Comparison of ENCODE assay signal across 33 cellular contexts in genomic region chr11:91742155-91742554, GRCh38.
"Had no signal": no experiment of that assay in that cellular context is flagged by ENCODE, and none has a peak within 500 bp of the region (broad histone marks: within the 10 kb centered on the region; RNA-seq: fewer than 3 reads in every experiment).

No MANE protein-coding gene starts in this region.

- ATAC-seq: gastrocnemius medialis; left ventricle myocardium superior; naive thymus-derived CD4-positive, alpha-beta T cell; stimulated activated naive CD8-positive, alpha-beta T cell treated with anti-CD3 and anti-CD28 coated beads, Interleukin-15, Interleukin-2, amounts not matched to agents 100 U/mL and 50 U/mL, for 24 hours had no signal

- H3K27ac Mint-ChIP-seq: activated CD4-positive, alpha-beta memory T cell treated with anti-CD3 and anti-CD28 coated beads for 36 hours; activated CD4-positive, alpha-beta T cell treated with anti-CD3 and anti-CD28 coated beads, Interleukin-2, amount 10 ng/mL, durations not matched to agents 24 days and 14 days; activated naive CD4-positive, alpha-beta T cell treated with anti-CD3 and anti-CD28 coated beads for 36 hours; activated naive CD8-positive, alpha-beta T cell treated with anti-CD3 and anti-CD28 coated beads for 36 hours; activated T-helper 1 cell treated with anti-CD3 and anti-CD28 coated beads, Interleukin-12 subunit alpha, Interleukin-12 subunit beta, Interleukin-2, Interleukin-4 antibody, amounts not matched to agents 30 ng/mL and 10 ng/mL and 1 ng/mL, durations not matched to agents 14 hours and 24 hours and 36 hours; brain; naive thymus-derived CD4-positive, alpha-beta T cell; T-helper 1 cell treated with Interleukin-12 subunit alpha and Interleukin-12 subunit beta and Interleukin-4 antibody, amounts not matched to agents 30 μg/mL and 1 μg/mL, for 36 hours had no signal

- H3K4me1 ChIP-seq: adrenal gland, colonic mucosa, gastrocnemius medialis, prostate gland, vagina had no signal

- DNase-seq: activated CD4-positive, alpha-beta memory T cell treated with anti-CD3 and anti-CD28 coated beads for 36 hours; activated CD4-positive, alpha-beta T cell treated with anti-CD3 and anti-CD28 coated beads, Interleukin-2, amount 10 ng/mL, durations not matched to agents 24 days and 14 days; activated CD4-positive, CD25-positive, alpha-beta regulatory T cell treated with anti-CD3 and anti-CD28 coated beads, Interleukin-2, amount 50 U/mL, for 72 hours; activated CD8-positive, alpha-beta memory T cell treated with anti-CD3 and anti-CD28 coated beads, Interleukin-2, amount 50 U/mL, for 4 hours; activated effector memory CD4-positive, alpha-beta T cell treated with anti-CD3 and anti-CD28 coated beads, Interleukin-2, amount 50 U/mL, for 16 hours; activated naive CD4-positive, alpha-beta T cell treated with anti-CD3 and anti-CD28 coated beads for 36 hours; activated naive CD8-positive, alpha-beta T cell treated with anti-CD3 and anti-CD28 coated beads for 36 hours; activated T-cell treated with anti-CD3 and anti-CD28 coated beads, Interleukin-2, amount 50 U/mL, for 1 hour; adrenal gland; aorta; cerebellar nuclear complex; colonic mucosa; effector memory CD4-positive, alpha-beta T cell; erythroblast; gastrocnemius medialis; glutamatergic neuron; left ventricle myocardium superior; midbrain; naive thymus-derived CD4-positive, alpha-beta T cell; ovary; stimulated activated CD4-positive, alpha-beta T cell treated with anti-CD3 and anti-CD28 coated beads, Interleukin-15, amount 100 ng/mL, for 24 hours; stimulated activated CD4-positive, alpha-beta T cell treated with anti-CD3 and anti-CD28 coated beads, Interleukin-2, amount 100 ng/mL, for 24 hours; stimulated activated naive CD8-positive, alpha-beta T cell treated with anti-CD3 and anti-CD28 coated beads, Interleukin-15, Interleukin-2, amounts not matched to agents 100 U/mL and 50 U/mL, for 24 hours; T-helper 9 cell; trophoblast cell; WERI-Rb-1 had no signal

- H3K4me1 Mint-ChIP-seq: activated CD4-positive, alpha-beta T cell treated with anti-CD3 and anti-CD28 coated beads, Interleukin-2, amount 10 ng/mL, durations not matched to agents 24 days and 14 days; activated naive CD8-positive, alpha-beta T cell treated with anti-CD3 and anti-CD28 coated beads for 36 hours; brain; naive thymus-derived CD4-positive, alpha-beta T cell had no signal

- H3K27me3 ChIP-seq: adrenal gland, cardiac muscle cell, colonic mucosa, gastrocnemius medialis, ovary, vagina had no signal

- H3K4me3 Mint-ChIP-seq: activated CD4-positive, alpha-beta memory T cell treated with anti-CD3 and anti-CD28 coated beads for 36 hours; activated CD4-positive, alpha-beta T cell treated with anti-CD3 and anti-CD28 coated beads, Interleukin-2, amount 10 ng/mL, durations not matched to agents 24 days and 14 days; activated naive CD4-positive, alpha-beta T cell treated with anti-CD3 and anti-CD28 coated beads for 36 hours; activated naive CD8-positive, alpha-beta T cell treated with anti-CD3 and anti-CD28 coated beads for 36 hours; activated T-helper 1 cell treated with anti-CD3 and anti-CD28 coated beads, Interleukin-12 subunit alpha, Interleukin-12 subunit beta, Interleukin-2, Interleukin-4 antibody, amounts not matched to agents 30 ng/mL and 10 ng/mL and 1 ng/mL, durations not matched to agents 14 hours and 24 hours and 36 hours; brain; naive thymus-derived CD4-positive, alpha-beta T cell; T-helper 1 cell treated with Interleukin-12 subunit alpha and Interleukin-12 subunit beta and Interleukin-4 antibody, amounts not matched to agents 30 μg/mL and 1 μg/mL, for 36 hours had no signal

- H3K36me3 Mint-ChIP-seq: activated CD4-positive, alpha-beta memory T cell treated with anti-CD3 and anti-CD28 coated beads for 36 hours; activated naive CD8-positive, alpha-beta T cell treated with anti-CD3 and anti-CD28 coated beads for 36 hours; brain; naive thymus-derived CD4-positive, alpha-beta T cell had no signal

- H3K36me3 ChIP-seq: adrenal gland, cardiac muscle cell, colonic mucosa, gastrocnemius medialis, ovary, prostate gland, thoracic aorta, vagina, WERI-Rb-1 had no signal

- H3K27ac ChIP-seq: adrenal gland, cardiac muscle cell, colonic mucosa, gastrocnemius medialis, ovary, prostate gland, thoracic aorta, vagina, WERI-Rb-1 had no signal

- H3K4me3 ChIP-seq: adrenal gland, cardiac muscle cell, colonic mucosa, gastrocnemius medialis, ovary, prostate gland, thoracic aorta, vagina had no signal

- H3K9me3 ChIP-seq: adrenal gland, colonic mucosa, gastrocnemius medialis, ovary, prostate gland, thoracic aorta, vagina had no signal

- H3K27me3 Mint-ChIP-seq: activated CD4-positive, alpha-beta memory T cell treated with anti-CD3 and anti-CD28 coated beads for 36 hours; activated CD4-positive, alpha-beta T cell treated with anti-CD3 and anti-CD28 coated beads, Interleukin-2, amount 10 ng/mL, durations not matched to agents 24 days and 14 days; activated naive CD8-positive, alpha-beta T cell treated with anti-CD3 and anti-CD28 coated beads for 36 hours; brain; naive thymus-derived CD4-positive, alpha-beta T cell had no signal

- H3K9me3 Mint-ChIP-seq: activated CD4-positive, alpha-beta T cell treated with anti-CD3 and anti-CD28 coated beads, Interleukin-2, amount 10 ng/mL, durations not matched to agents 24 days and 14 days; activated T-helper 1 cell treated with anti-CD3 and anti-CD28 coated beads, Interleukin-12 subunit alpha, Interleukin-12 subunit beta, Interleukin-2, Interleukin-4 antibody, amounts not matched to agents 30 ng/mL and 10 ng/mL and 1 ng/mL, durations not matched to agents 14 hours and 24 hours and 36 hours had no signal
